Comparison of ENCODE assay signal across 14 cellular contexts in genomic region chr4:140018931-140019618, GRCh38.
DNase-seq lines count a peak whose midpoint lies in the region; ATAC-seq and TF ChIP-seq lines count a peak whose summit lies in the region.
"Had no signal": no experiment of that assay in that cellular context is flagged by ENCODE, and none has a peak within 500 bp of the region (broad histone marks: within the 10 kb centered on the region; RNA-seq: fewer than 3 reads in every experiment).

No MANE protein-coding gene starts in this region.

- DNase-seq in PC-9 (peak in 1 of 2 experiments; percentile 75), memory B cell (ENCODE audit: low spot score in 2 of 2) (no peak), NCI-H2081 treated with DMSO at 0.1 percent for 48 hours (lab: John Stamatoyannopoulos, UW) (no peak), inferior parietal cortex (ENCODE audit: extremely low spot score) (no peak)
- DNase-seq in effector memory CD8-positive, alpha-beta T cell, result no peak
- DNase-seq: activated CD4-positive, alpha-beta memory T cell treated with anti-CD3 and anti-CD28 coated beads, Interleukin-2, amount 10 ng/mL, durations not matched to agents 7 days and 5 days; CD4-positive, CD25-positive, alpha-beta regulatory T cell; hippocampal formation; stimulated activated naive CD4-positive, alpha-beta T cell had no signal

- ATAC-seq in memory B cell (ENCODE audit: low read depth) (no peak), GM21619 (IDR thresholded peaks at IDR 0.05; ENCODE audit: unreplicated experiment) (no peak)
- ATAC-seq in effector memory CD8-positive, alpha-beta T cell (replicated peaks), result no peak
- ATAC-seq: activated naive CD4-positive, alpha-beta T cell treated with anti-CD3 and anti-CD28 coated beads, Interleukin-2, amount 50 U/mL, for 72 hours; natural killer cell treated with Interleukin-12 subunit alpha and Interleukin-12 subunit beta and Interleukin-15 and Interleukin-18, amount 100 ng/mL, for 72 hours had no signal

- H3K36me3 Mint-ChIP-seq in memory B cell, result no peaks in the 10 kb centered on the region
- H3K36me3 Mint-ChIP-seq in effector memory CD8-positive, alpha-beta T cell (ENCODE audit: insufficient read depth), result no peaks in the 10 kb centered on the region
- H3K36me3 Mint-ChIP-seq: activated naive CD4-positive, alpha-beta T cell treated with anti-CD3 and anti-CD28 coated beads, Interleukin-2, amount 50 U/mL, for 72 hours; CD4-positive, CD25-positive, alpha-beta regulatory T cell; natural killer cell treated with Interleukin-12 subunit alpha and Interleukin-12 subunit beta and Interleukin-15 and Interleukin-18, amount 100 ng/mL, for 72 hours had no signal

- no peak for TF ChIP-seq CTCF in PC-9 (conservative IDR thresholded peaks at IDR 0.05)

- H3K4me1 ChIP-seq in BLaER1, result peaks cover 9% of the 10 kb centered on the region; the same call in 1 of the 2 replicates
- no peaks in the 10 kb centered on the region for H3K4me1 ChIP-seq in HUES48 (ENCODE audit: control insufficient read depth, insufficient read depth, low read length)
- peaks cover 55% of the 10 kb centered on the region for H3K4me1 ChIP-seq in PC-9 (replicated peaks; ENCODE audit: insufficient read depth)

- H3K9me3 ChIP-seq in BLaER1 (peaks cover 6% of the 10 kb centered on the region), HUES48 (ENCODE audit: control insufficient read depth, insufficient read depth, low read length) (no peaks in the 10 kb centered on the region), PC-9 (ENCODE audit: insufficient read depth, low read depth) (peaks cover 24% of the 10 kb centered on the region)

- POLR2A ChIA-PET in PC-9 (lab: Charles Lee; ENCODE audit: unreplicated experiment), result interaction anchor here (0.7 to 0.9 kb wide), 3 partner anchors 12 to 28 kb away, joined by 6 to 9 read pairs (median 7); no protein-coding TSS in a partner anchor

- H3K4me3 ChIP-seq in BLaER1, result no peak overlapping the region
- no peak overlapping the region for H3K4me3 ChIP-seq in HUES48 (ENCODE audit: low read depth, low read length)
- H3K4me3 ChIP-seq in PC-9, result no peak overlapping the region

- H3K9me3 Mint-ChIP-seq in memory B cell, result no peaks in the 10 kb centered on the region
- no peaks in the 10 kb centered on the region for H3K9me3 Mint-ChIP-seq in effector memory CD8-positive, alpha-beta T cell
- H3K9me3 Mint-ChIP-seq: activated CD4-positive, alpha-beta memory T cell treated with anti-CD3 and anti-CD28 coated beads, Interleukin-2, amount 10 ng/mL, durations not matched to agents 7 days and 5 days; activated naive CD4-positive, alpha-beta T cell treated with anti-CD3 and anti-CD28 coated beads, Interleukin-2, amount 50 U/mL, for 72 hours; natural killer cell treated with Interleukin-12 subunit alpha and Interleukin-12 subunit beta and Interleukin-15 and Interleukin-18, amount 100 ng/mL, for 72 hours had no signal

- H3K36me3 ChIP-seq in BLaER1, result no peaks in the 10 kb centered on the region
- H3K36me3 ChIP-seq in HUES48 (ENCODE audit: control insufficient read depth, insufficient read depth, low read length), result no peaks in the 10 kb centered on the region
- H3K36me3 ChIP-seq in PC-9 (ENCODE audit: low read depth), result peaks cover 6% of the 10 kb centered on the region; the same call in 1 of the 2 replicates

- H2AFZ ChIP-seq in PC-9, result no peak overlapping the region

- H3K27ac Mint-ChIP-seq in memory B cell, result peak overlapping the region; percentile 25
- H3K27ac Mint-ChIP-seq in effector memory CD8-positive, alpha-beta T cell, result no peak overlapping the region
- H3K27ac Mint-ChIP-seq: activated CD4-positive, alpha-beta memory T cell treated with anti-CD3 and anti-CD28 coated beads, Interleukin-2, amount 10 ng/mL, durations not matched to agents 7 days and 5 days; activated naive CD4-positive, alpha-beta T cell treated with anti-CD3 and anti-CD28 coated beads, Interleukin-2, amount 50 U/mL, for 72 hours; CD4-positive, CD25-positive, alpha-beta regulatory T cell; natural killer cell treated with Interleukin-12 subunit alpha and Interleukin-12 subunit beta and Interleukin-15 and Interleukin-18, amount 100 ng/mL, for 72 hours had no signal

- H3K9me2 ChIP-seq in PC-9 (ENCODE audit: insufficient read depth), result no peaks in the 10 kb centered on the region

- H3K4me3 Mint-ChIP-seq in memory B cell, result no peak overlapping the region
- no peak overlapping the region for H3K4me3 Mint-ChIP-seq in effector memory CD8-positive, alpha-beta T cell
- H3K4me3 Mint-ChIP-seq: activated CD4-positive, alpha-beta memory T cell treated with anti-CD3 and anti-CD28 coated beads, Interleukin-2, amount 10 ng/mL, durations not matched to agents 7 days and 5 days; CD4-positive, CD25-positive, alpha-beta regulatory T cell; natural killer cell treated with Interleukin-12 subunit alpha and Interleukin-12 subunit beta and Interleukin-15 and Interleukin-18, amount 100 ng/mL, for 72 hours had no signal

- H3K27me3 ChIP-seq in BLaER1, result no peaks in the 10 kb centered on the region
- H3K27me3 ChIP-seq in HUES48 (ENCODE audit: control insufficient read depth, insufficient read depth, low read length), result no peaks in the 10 kb centered on the region
- no peaks in the 10 kb centered on the region for H3K27me3 ChIP-seq in PC-9 (ENCODE audit: insufficient read depth, low read depth)

- H4K20me1 ChIP-seq in BLaER1, result peaks cover 26% of the 10 kb centered on the region
- no peaks in the 10 kb centered on the region for H4K20me1 ChIP-seq in PC-9 (ENCODE audit: insufficient read depth)

- CTCF ChIA-PET in PC-9 (lab: Charles Lee), result interaction anchor here (0.8 kb wide), 1 partner anchor 234 kb away, joined by 3 read pairs; no protein-coding TSS in a partner anchor

- no peaks in the 10 kb centered on the region for H3K4me1 Mint-ChIP-seq in memory B cell
- no peaks in the 10 kb centered on the region for H3K4me1 Mint-ChIP-seq in effector memory CD8-positive, alpha-beta T cell (ENCODE audit: low read depth in 2 of 2)
- H3K4me1 Mint-ChIP-seq: activated CD4-positive, alpha-beta memory T cell treated with anti-CD3 and anti-CD28 coated beads, Interleukin-2, amount 10 ng/mL, durations not matched to agents 7 days and 5 days; CD4-positive, CD25-positive, alpha-beta regulatory T cell had no signal

- BruUV-seq in PC-9 (replicated peaks; lab: Mats Ljungman, UMichigan), result no TSS peak

- H3K9ac ChIP-seq in BLaER1, result no peak overlapping the region
- no peak overlapping the region for H3K9ac ChIP-seq in HUES48 (ENCODE audit: low read depth, low read length)

- peaks cover 26% of the 10 kb centered on the region for H3F3A ChIP-seq in PC-9 (ENCODE audit: insufficient read depth, low read depth)

- H3K79me2 ChIP-seq in PC-9 (ENCODE audit: low read depth), result peaks cover 58% of the 10 kb centered on the region

- peak overlapping the region; percentile 1; the same call in 1 of the 2 replicates for H3K4me2 ChIP-seq in BLaER1
- peak overlapping the region; percentile 60 for H3K4me2 ChIP-seq in PC-9

- peaks cover 2% of the 10 kb centered on the region for H3K27me3 Mint-ChIP-seq in memory B cell
- H3K27me3 Mint-ChIP-seq in effector memory CD8-positive, alpha-beta T cell, result peaks cover 4 to 6% of the 10 kb centered on the region in 2 donors

- H3K27ac ChIP-seq in BLaER1 (no peak overlapping the region), HUES48 (ENCODE audit: low read depth, low read length) (peak overlapping the region; percentile 80), PC-9 (peak overlapping the region; percentile 93)

- intact Hi-C loops in PC-9 (cut with micrococcal nuclease; ENCODE audit: unreplicated experiment), result loop anchor here (10.0 kb wide), 1 partner anchor 836 kb away; no protein-coding TSS in a partner anchor
